8 cellular contexts compared by ENCODE assay signal in the genomic region with DNA sequence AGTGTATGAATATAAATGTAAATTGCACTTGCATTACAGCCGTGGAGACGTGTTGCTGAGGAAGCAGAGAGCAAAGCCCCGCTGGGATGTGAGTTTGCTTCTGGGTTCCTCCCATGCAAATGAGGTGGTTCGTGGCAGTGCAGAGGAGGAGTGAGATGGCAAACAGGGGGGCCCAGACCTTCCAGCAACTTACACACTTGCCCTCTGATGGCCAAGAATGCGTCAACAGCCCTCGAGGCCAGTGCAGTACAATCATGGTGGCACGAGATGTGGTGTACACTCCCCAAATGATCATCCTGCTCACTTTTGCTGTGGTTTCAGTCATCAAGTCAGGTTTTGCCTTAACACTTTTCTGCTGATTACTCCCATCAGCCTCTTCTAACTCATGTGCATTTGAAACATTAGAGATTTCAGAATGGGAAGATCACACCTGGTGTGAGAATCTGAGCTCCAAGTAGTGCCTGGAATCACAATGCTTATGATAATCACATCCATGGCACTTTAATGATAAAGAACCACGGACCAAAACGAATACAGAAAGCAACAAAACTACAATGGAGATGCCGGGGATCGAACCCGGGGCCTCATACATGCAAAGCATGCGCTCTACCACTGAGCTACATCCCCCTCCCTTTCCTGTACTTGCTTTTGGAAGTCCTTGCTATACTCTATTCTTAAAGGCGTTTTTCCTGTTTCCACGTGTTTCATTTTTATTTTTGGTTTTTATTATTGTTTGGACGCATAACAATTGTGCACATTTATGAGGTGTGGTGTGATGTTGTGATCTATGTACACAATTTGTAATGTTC. TPM values are rescaled to one million over a fixed set of nuclear protein-coding genes. Genes with fewer than 3 reads are reported as not detected.
DNase-seq lines count a peak whose midpoint lies in the region; ATAC-seq and TF ChIP-seq lines count a peak whose summit lies in the region.

No MANE protein-coding gene starts in this region.

- H3K27me3 Mint-ChIP-seq in activated T-helper 17 cell treated with anti-CD3 and anti-CD28 coated beads, Interleukin-2, amount 50 U/mL, for 72 hours: no peaks in the 10 kb centered on the region

- ATAC-seq in GM21737 (IDR thresholded peaks at IDR 0.05; ENCODE audit: unreplicated experiment): peak; percentile 41
- ATAC-seq in activated T-helper 17 cell treated with anti-CD3 and anti-CD28 coated beads, Interleukin-2, amount 50 U/mL, for 72 hours (replicated peaks): peak; percentile 66

- H3K27ac Mint-ChIP-seq in activated T-helper 17 cell treated with anti-CD3 and anti-CD28 coated beads, Interleukin-2, amount 50 U/mL, for 72 hours: peak overlapping the region; percentile 100

- peak overlapping the region; percentile 60 for H3K4me3 ChIP-seq in LNCaP clone FGC (ENCODE audit: low read depth, low read length)

- no peaks in the 10 kb centered on the region for H3K9me3 Mint-ChIP-seq in activated T-helper 17 cell treated with anti-CD3 and anti-CD28 coated beads, Interleukin-2, amount 50 U/mL, for 72 hours

- H3K4me3 Mint-ChIP-seq in activated T-helper 17 cell treated with anti-CD3 and anti-CD28 coated beads, Interleukin-2, amount 50 U/mL, for 72 hours: peak overlapping the region; percentile 96

- peaks cover 54% of the 10 kb centered on the region for H3K36me3 Mint-ChIP-seq in activated T-helper 17 cell treated with anti-CD3 and anti-CD28 coated beads, Interleukin-2, amount 50 U/mL, for 72 hours (ENCODE audit: low read depth)

- peaks cover 38% of the 10 kb centered on the region for H3K4me1 Mint-ChIP-seq in activated T-helper 17 cell treated with anti-CD3 and anti-CD28 coated beads, Interleukin-2, amount 50 U/mL, for 72 hours

- peak; percentile 73 for DNase-seq in EH (ENCODE audit: low read depth)
- DNase-seq in LNCaP clone FGC (ENCODE audit: low read depth): no peak
- peak; percentile 67 for DNase-seq in glomerular visceral epithelial cell (ENCODE audit: extremely low spot score)
- peak; percentile 81 for DNase-seq in retina
- no peak for DNase-seq in NCI-H526 treated with DMSO at 0.1 percent for 48 hours (lab: John Stamatoyannopoulos, UW)
- DNase-seq in DMS153 (lab: John Stamatoyannopoulos, UW): no peak

- TF ChIP-seq CTCF in LNCaP clone FGC (IDR thresholded peaks at IDR 0.05; ENCODE audit: control insufficient read depth, extremely low read depth, insufficient read depth): no peak

RNA-seq across cellular contexts. Expression of a gene that starts 7.0 kb away (rescaled TPM):
- total RNA-seq in activated T-helper 17 cell treated with anti-CD3 and anti-CD28 coated beads, Interleukin-2, amount 50 U/mL, for 72 hours: 1,000 to 10,000 TPM in 1 of 2 donors, 100 to 1,000 TPM in 1; 955 to 1,030 TPM

RNA-seq across cellular contexts. Expression of a gene that starts 57.7 kb away (rescaled TPM):
- total RNA-seq in activated T-helper 17 cell treated with anti-CD3 and anti-CD28 coated beads, Interleukin-2, amount 50 U/mL, for 72 hours: 10 to 100 TPM; 17.9 to 20.9 TPM

Comparison
In these comparisons a context has a peak if more than half of its experiments do, and no peak if none do; other contexts are left out.
1. DNase-seq: peak in EH (single experiment), glomerular visceral epithelial cell (single experiment) and retina (single experiment); none in LNCaP clone FGC (single experiment), NCI-H526 treated with DMSO at 0.1 percent for 48 hours (single experiment) and DMS153 (single experiment).